Comparison of ENCODE assay signal across 10 cellular contexts in genomic region chr9:121556580-121556979, GRCh38. TPM values are rescaled to one million over a fixed set of nuclear protein-coding genes. Genes with fewer than 3 reads are reported as not detected.
DNase-seq lines count a peak whose midpoint lies in the region; ATAC-seq and TF ChIP-seq lines count a peak whose summit lies in the region.
"Had no signal": no experiment of that assay in that cellular context is flagged by ENCODE, and none has a peak within 500 bp of the region (broad histone marks: within the 10 kb centered on the region; RNA-seq: fewer than 3 reads in every experiment).

No MANE protein-coding gene starts in this region.

- intact Hi-C loops in ascending aorta (cut with DNase I) (loop anchor here (5.0 to 10.0 kb wide), 2 partner anchors 186 to 538 kb away; partner anchors contain the start of gene TTLL11), heart left ventricle (cut with DNase I) (loop anchor here in 5 of 10 donors (2.0 to 10.0 kb wide), 7 partner anchors 36 to 308 kb away; no protein-coding TSS in a partner anchor)

- H3K27me3 ChIP-seq in ascending aorta (no peaks in the 10 kb centered on the region), heart left ventricle (no peaks in the 10 kb centered on the region)

- H3K36me3 Mint-ChIP-seq in T-helper 17 cell (ENCODE audit: low read depth) = no peaks in the 10 kb centered on the region

- TF ChIP-seq CTCF in ascending aorta (IDR thresholded peaks at IDR 0.05) (no peak), heart left ventricle (IDR thresholded peaks at IDR 0.05) (no peak), retinal pigment epithelial cell (conservative IDR thresholded peaks at IDR 0.05; ENCODE audit: low read depth, low read length) (no peak)

- WGBS in heart left ventricle, 4 donors = 20 to 31% (median 20%) methylated on average over 5 of the region's 5 CpGs

- H3K4me3 ChIP-seq in ascending aorta (no peak overlapping the region), heart left ventricle (no peak overlapping the region), retinal pigment epithelial cell (ENCODE audit: low read length) (no peak overlapping the region)

- H3K9me3 ChIP-seq in ascending aorta = no peaks in the 10 kb centered on the region
- H3K9me3 ChIP-seq in heart left ventricle = no peaks in the 10 kb centered on the region
- no peaks in the 10 kb centered on the region for H3K9me3 ChIP-seq in T-helper 17 cell (ENCODE audit: control insufficient read depth, low read length, poor library complexity, severe bottlenecking)

- peaks cover 18 to 29% of the 10 kb centered on the region in 2 donors for H3K4me1 ChIP-seq in ascending aorta
- H3K4me1 ChIP-seq in heart left ventricle = peaks cover 10 to 40% (median 28%) of the 10 kb centered on the region in 12 donors

- H3K27ac Mint-ChIP-seq in T-helper 17 cell = no peak overlapping the region

- H3K27ac ChIP-seq in ascending aorta (peak overlapping the region; percentile 76 to 85), heart left ventricle (peak overlapping the region in 5 of 12 donors; percentile 47 to 84 (median 81))

- H3K27me3 Mint-ChIP-seq in T-helper 17 cell = peaks cover 11% of the 10 kb centered on the region

- H3K36me3 ChIP-seq in ascending aorta = no peaks in the 10 kb centered on the region
- no peaks in the 10 kb centered on the region for H3K36me3 ChIP-seq in heart left ventricle

- TF ChIP-seq POLR2A in heart left ventricle (IDR thresholded peaks at IDR 0.05) = no peak

- ATAC-seq in heart left ventricle (peak; percentile 8 to 63 (median 42)), HG03045 (IDR thresholded peaks at IDR 0.05; ENCODE audit: unreplicated experiment) (no peak), T-helper 17 cell (no peak)
- ATAC-seq: Panc1 had no signal

- H3K4me1 Mint-ChIP-seq in T-helper 17 cell = peaks cover 4% of the 10 kb centered on the region

- DNase-seq in GM04503 (ENCODE audit: low read depth) (peak; percentile 95), ascending aorta (ENCODE audit: low spot score in 2 of 2) (peak; percentile 30 to 87), heart left ventricle (peak in 3 of 5 donors; percentile 41 to 53 (median 43)), retinal pigment epithelial cell (ENCODE audit: low read depth) (peak; percentile 97), germinal center (ENCODE audit: low spot score) (no peak), T-helper 17 cell (no peak)
- no peak for DNase-seq in activated effector memory CD4-positive, alpha-beta T cell treated with anti-CD3 and anti-CD28 coated beads, Interleukin-2, amount 50 U/mL, for 16 hours
- DNase-seq: activated T-cell treated with anti-CD3 and anti-CD28 coated beads, Interleukin-2, amount 50 U/mL, for 48 hours had no signal

- no peak overlapping the region for H3K4me3 Mint-ChIP-seq in T-helper 17 cell

RNA-seq across cellular contexts. Expression of gene GGTA1, which starts 56.9 kb away (rescaled TPM):
- 2.6 TPM for total RNA-seq in ascending aorta
- 10 to 100 TPM in 4 of 9 donors, 1 to 10 TPM in 5; 1.9 to 47.7 (median 8.0) TPM for total RNA-seq in heart left ventricle
- polyA plus RNA-seq in heart left ventricle = 10 to 100 TPM in 1 of 2 donors, 1 to 10 TPM in 1; 1.8 to 23.9 TPM
- total RNA-seq in T-helper 17 cell = 1 to 10 TPM in 1 of 2 donors, under 1 TPM in 1; 0.50 to 7.7 TPM

Comparison
In these comparisons a context has a peak if more than half of its experiments do, and no peak if none do; other contexts are left out.
1. DNase-seq: peak in GM04503 (single experiment), ascending aorta (2 of 2), heart left ventricle (3 of 5) and retinal pigment epithelial cell (single experiment); none in activated effector memory CD4-positive, alpha-beta T cell treated with anti-CD3 and anti-CD28 coated beads, Interleukin-2, amount 50 U/mL, for 16 hours (single experiment), germinal center (single experiment) and T-helper 17 cell (0 of 3).
2. ATAC-seq: peak in heart left ventricle (4 of 4); none in HG03045 (single experiment) and T-helper 17 cell (single experiment).